Comparison of ENCODE assay signal across 12 cellular contexts in genomic region chr10:29687411-29688160, GRCh38. TPM values are rescaled to one million over a fixed set of nuclear protein-coding genes. Genes with fewer than 3 reads are reported as not detected.
DNase-seq lines count a peak whose midpoint lies in the region; ATAC-seq, FAIRE-seq and TF ChIP-seq lines count a peak whose summit lies in the region.
"Had no signal": no experiment of that assay in that cellular context is flagged by ENCODE, and none has a peak within 500 bp of the region (broad histone marks: within the 10 kb centered on the region; RNA-seq: fewer than 3 reads in every experiment).

No MANE protein-coding gene starts in this region.

- H3K4me1 Mint-ChIP-seq in nephron progenitor cell: peaks cover 74% of the 10 kb centered on the region
- H3K4me1 Mint-ChIP-seq in activated naive CD4-positive, alpha-beta T cell treated with anti-CD3 and anti-CD28 coated beads for 36 hours (ENCODE audit: low read depth): peaks cover 49% of the 10 kb centered on the region

- H3K9me3 ChIP-seq in BLaER1 (0 out of 2 replicates have a peak, but pooled peaks cover 4% of the 10 kb centered on the region), endothelial cell of umbilical vein (replicated peaks; ENCODE audit: control insufficient read depth, insufficient read depth, low read length) (no peaks in the 10 kb centered on the region)

- peak; percentile 63 to 87 for DNase-seq in NOMO-1 (lab: John Stamatoyannopoulos, UW; ENCODE audit: unreplicated experiment in 2 of 2)
- DNase-seq in endothelial cell of umbilical vein (ENCODE audit: low read depth, low spot score): no peak
- DNase-seq in nephron progenitor cell: no peak
- no peak for DNase-seq in NCI-H446 (lab: John Stamatoyannopoulos, UW)
- no peak for DNase-seq in activated naive CD4-positive, alpha-beta T cell treated with anti-CD3 and anti-CD28 coated beads for 36 hours
- DNase-seq in AG20443 (ENCODE audit: low spot score): no peak
- DNase-seq: activated B cell treated with CpG ODN at 0.5 μM for 24 hours, NCI-H187 treated with DMSO at 0.1 percent for 48 hours had no signal

- H3K4me3 ChIP-seq in BLaER1 (no peak overlapping the region), endothelial cell of umbilical vein (replicated peaks in 1 of 3; ENCODE audit: insufficient read depth in 1 of 3, low read depth in 1 of 3, low read length in 3 of 3) (no peak overlapping the region)

- intact Hi-C loops in endothelial cell of umbilical vein (cut with micrococcal nuclease): no loop called here
- intact Hi-C loops in activated naive CD4-positive, alpha-beta T cell treated with anti-CD3 and anti-CD28 coated beads for 36 hours (cut with micrococcal nuclease): no loop called here

- POLR2A ChIA-PET in endothelial cell of umbilical vein (lab: Charles Lee): interaction anchor here (1.2 kb wide), 1 partner anchor 27 kb away, joined by 3 read pairs; no protein-coding TSS in a partner anchor

- H3K4me1 ChIP-seq in BLaER1 (peaks cover 26% of the 10 kb centered on the region), endothelial cell of umbilical vein (ENCODE audit: control insufficient read depth, extremely low read depth, insufficient read depth, low read length) (peaks cover 40% of the 10 kb centered on the region)

- no peak for TF ChIP-seq POLR2A in endothelial cell of umbilical vein (IDR thresholded peaks at IDR 0.05; ENCODE audit: low read depth, low read length)

- peaks cover 23% of the 10 kb centered on the region for H3K36me3 ChIP-seq in BLaER1
- H3K36me3 ChIP-seq in endothelial cell of umbilical vein (ENCODE audit: control insufficient read depth in 2 of 2, extremely low read depth in 1 of 2, insufficient read depth in 2 of 2, low read length in 2 of 2): peaks cover 0 to 10% of the 10 kb centered on the region in 2 experiments

- H3K27ac ChIP-seq in BLaER1: no peak overlapping the region
- H3K27ac ChIP-seq in endothelial cell of umbilical vein (ENCODE audit: insufficient read depth, low read depth, low read length): peak overlapping the region; percentile 61

- peak overlapping the region; percentile 97 for H3K27ac Mint-ChIP-seq in nephron progenitor cell
- no peak overlapping the region for H3K27ac Mint-ChIP-seq in activated naive CD4-positive, alpha-beta T cell treated with anti-CD3 and anti-CD28 coated beads for 36 hours
- H3K27ac Mint-ChIP-seq: activated B cell treated with CpG ODN at 0.5 μM for 24 hours; activated T-helper 17 cell treated with anti-CD3 and anti-CD28 coated beads, Interleukin-2, amount 50 U/mL, for 72 hours; B cell had no signal

- H3K27me3 ChIP-seq in BLaER1 (no peaks in the 10 kb centered on the region), endothelial cell of umbilical vein (ENCODE audit: control insufficient read depth in 2 of 2, insufficient read depth in 2 of 2, low read length in 2 of 2) (no peaks in the 10 kb centered on the region)

- H3K36me3 Mint-ChIP-seq in nephron progenitor cell (ENCODE audit: low read depth): peaks cover 39% of the 10 kb centered on the region
- peaks cover 20% of the 10 kb centered on the region for H3K36me3 Mint-ChIP-seq in activated naive CD4-positive, alpha-beta T cell treated with anti-CD3 and anti-CD28 coated beads for 36 hours (ENCODE audit: low read depth)

- no peak overlapping the region for H2AFZ ChIP-seq in endothelial cell of umbilical vein (ENCODE audit: low read depth, low read length)

- no peak for FAIRE-seq in endothelial cell of umbilical vein (lab: Jason Lieb, UNC)

- no TSS peak for BruUV-seq in endothelial cell of umbilical vein (replicated peaks; lab: Mats Ljungman, UMichigan)

- no peak for TF ChIP-seq CTCF in endothelial cell of umbilical vein (IDR thresholded peaks at IDR 0.05; ENCODE audit: extremely low read depth in 1 of 2, insufficient read depth in 1 of 2, low read depth in 1 of 2, low read length in 2 of 2)
- TF ChIP-seq CTCF in nephron progenitor cell (IDR thresholded peaks at IDR 0.05): no peak

- H3K9ac ChIP-seq in BLaER1 (no peak overlapping the region), endothelial cell of umbilical vein (replicated peaks; ENCODE audit: extremely low read depth, insufficient read depth, low read length) (no peak overlapping the region)

- H3K27me3 Mint-ChIP-seq in nephron progenitor cell (ENCODE audit: low read depth, poor library complexity): peaks cover 11% of the 10 kb centered on the region
- H3K27me3 Mint-ChIP-seq in activated naive CD4-positive, alpha-beta T cell treated with anti-CD3 and anti-CD28 coated beads for 36 hours (ENCODE audit: low read depth): no peaks in the 10 kb centered on the region
- H3K27me3 Mint-ChIP-seq: activated B cell treated with CpG ODN at 0.5 μM for 24 hours; activated T-helper 17 cell treated with anti-CD3 and anti-CD28 coated beads, Interleukin-2, amount 50 U/mL, for 72 hours; B cell had no signal

- peaks cover 18% of the 10 kb centered on the region for H3K79me2 ChIP-seq in endothelial cell of umbilical vein (ENCODE audit: control insufficient read depth, insufficient read depth, low read length)

- CTCF ChIA-PET in endothelial cell of umbilical vein (lab: Charles Lee): interaction anchor here (0.9 to 1.9 kb wide), 4 partner anchors 9 to 47 kb away, joined by 3 to 8 read pairs (median 4); no protein-coding TSS in a partner anchor
- CTCF ChIA-PET in activated naive CD4-positive, alpha-beta T cell treated with anti-CD3 and anti-CD28 coated beads for 36 hours (lab: Charles Lee): interaction anchor here (1.1 to 1.2 kb wide), 2 partner anchors 28 to 315 kb away, joined by 3 read pairs; no protein-coding TSS in a partner anchor

- no peaks in the 10 kb centered on the region for H3K9me1 ChIP-seq in endothelial cell of umbilical vein (replicated peaks; ENCODE audit: control insufficient read depth, extremely low read depth, insufficient read depth, low read length)

- H3K9me3 Mint-ChIP-seq in nephron progenitor cell: peaks cover 4% of the 10 kb centered on the region
- H3K9me3 Mint-ChIP-seq in activated naive CD4-positive, alpha-beta T cell treated with anti-CD3 and anti-CD28 coated beads for 36 hours: peaks cover 11% of the 10 kb centered on the region
- H3K9me3 Mint-ChIP-seq: activated B cell treated with CpG ODN at 0.5 μM for 24 hours; activated T-helper 17 cell treated with anti-CD3 and anti-CD28 coated beads, Interleukin-2, amount 50 U/mL, for 72 hours had no signal

- ATAC-seq in GM21390 (IDR thresholded peaks at IDR 0.05; ENCODE audit: unreplicated experiment): no peak
- ATAC-seq: activated T-helper 17 cell treated with anti-CD3 and anti-CD28 coated beads, Interleukin-2, amount 50 U/mL, for 72 hours had no signal

- H3K4me2 ChIP-seq in BLaER1 (peak overlapping the region; percentile 75), endothelial cell of umbilical vein (ENCODE audit: insufficient read depth, low read length) (peak overlapping the region; percentile 39)

- dilution Hi-C loops in endothelial cell of umbilical vein (cut with MboI; ENCODE audit: extremely low pct_ligation_motif_present, low sequenced_read_pairs): no loop called here

- H4K20me1 ChIP-seq in BLaER1 (no peaks in the 10 kb centered on the region), endothelial cell of umbilical vein (replicated peaks; ENCODE audit: control insufficient read depth, extremely low read depth, insufficient read depth, low read length) (no peaks in the 10 kb centered on the region)

- H3K4me3 Mint-ChIP-seq in nephron progenitor cell: peak overlapping the region; percentile 53
- H3K4me3 Mint-ChIP-seq in activated naive CD4-positive, alpha-beta T cell treated with anti-CD3 and anti-CD28 coated beads for 36 hours: no peak overlapping the region
- H3K4me3 Mint-ChIP-seq: activated B cell treated with CpG ODN at 0.5 μM for 24 hours; activated T-helper 17 cell treated with anti-CD3 and anti-CD28 coated beads, Interleukin-2, amount 50 U/mL, for 72 hours; B cell had no signal

TF ChIP-seq in endothelial cell of umbilical vein, 7 proteins besides CTCF, POLR2A, EP300 and RAD21:
- no peak for TF ChIP-seq EZH2 (IDR thresholded peaks at IDR 0.05; ENCODE audit: borderline replicate concordance, low read depth, low read length, severe bottlenecking)
- no peak for TF ChIP-seq JUN (IDR thresholded peaks at IDR 0.05; ENCODE audit: borderline replicate concordance, insufficient read depth, insufficient read length, low read depth)
- TF ChIP-seq MAX (IDR thresholded peaks at IDR 0.05; ENCODE audit: insufficient read depth, insufficient read length): no peak
- TF ChIP-seq MYC (IDR thresholded peaks at IDR 0.05; ENCODE audit: low read depth, low read length): no peak
- TF ChIP-seq GATA2 (IDR thresholded peaks at IDR 0.05; ENCODE audit: insufficient read depth, insufficient read length, low read depth, low read length): no peak
- no peak for TF ChIP-seq FOS (IDR thresholded peaks at IDR 0.05; ENCODE audit: borderline replicate concordance, insufficient read depth, low read length)

RNA-seq across cellular contexts. Expression of gene SVIL, which starts 52.8 kb away (rescaled TPM):
- 70.7 and 85.1 TPM in 2 replicates for total RNA-seq in endothelial cell of umbilical vein
- 11.5 and 22.6 TPM in 2 replicates for polyA plus RNA-seq in endothelial cell of umbilical vein
- 17.7 and 19.2 TPM in 2 replicates for polyA plus RNA-seq in endothelial cell of umbilical vein (2011; cell fraction: cytosol; rRNA removed)
- 87.3 and 95.1 TPM in 2 replicates for polyA plus RNA-seq in endothelial cell of umbilical vein (2011; cell fraction: nucleus; rRNA removed)
- 62.1 and 77.9 TPM in 2 replicates for polyA plus RNA-seq in endothelial cell of umbilical vein (2012)
- polyA minus RNA-seq in endothelial cell of umbilical vein: 63.0 and 95.0 TPM in 2 replicates
- 9.1 TPM for polyA minus RNA-seq in endothelial cell of umbilical vein (2011; cell fraction: cytosol; rRNA and poly(A)+ RNA removed)
- polyA minus RNA-seq in endothelial cell of umbilical vein (2011; cell fraction: nucleus; rRNA and poly(A)+ RNA removed): 106 and 130 TPM in 2 replicates
- total RNA-seq in activated naive CD4-positive, alpha-beta T cell treated with anti-CD3 and anti-CD28 coated beads for 36 hours: 1 to 10 TPM; 7.0 to 8.3 TPM

Comparison
In these comparisons a context has a peak if more than half of its experiments do, and no peak if none do; other contexts are left out.
1. DNase-seq: peak in NOMO-1 (2 of 2); none in endothelial cell of umbilical vein (single experiment), nephron progenitor cell (single experiment), NCI-H446 (0 of 2), activated naive CD4-positive, alpha-beta T cell treated with anti-CD3 and anti-CD28 coated beads for 36 hours (single experiment) and AG20443 (single experiment).